Comparison of ENCODE assay signal across 1 cellular context in genomic region chr10:97713351-97713827, GRCh38.
TF ChIP-seq lines count a peak whose summit lies in the region.

Gene MARVELD1, plus strand, starts transcription at chr10:97713730. Its CDS starts 147 bp downstream, at chr10:97713877.

TF ChIP-seq in H1, 55 proteins besides CTCF, POLR2A, EP300 and RAD21:
- TF ChIP-seq ZNF274 (IDR thresholded peaks at IDR 0.05; ENCODE audit: borderline replicate concordance, extremely low read depth, low read length): no peak
- TF ChIP-seq RBBP5 (IDR thresholded peaks at IDR 0.05; ENCODE audit: borderline replicate concordance, low read depth, low read length): peak; percentile 28; the same call in 1 of the 2 replicates
- peak; percentile 19; the same call in 1 of the 2 replicates for TF ChIP-seq MAX (IDR thresholded peaks at IDR 0.05)
- no peak for TF ChIP-seq SP2 (IDR thresholded peaks at IDR 0.05; ENCODE audit: low read length)
- no peak for TF ChIP-seq TAF7 (optimal IDR thresholded peaks at IDR 0.05; ENCODE audit: borderline replicate concordance, low read depth, low read length)
- no peak for TF ChIP-seq TCF12 (IDR thresholded peaks at IDR 0.05; ENCODE audit: low read depth, low read length)
- no peak for TF ChIP-seq SRF (IDR thresholded peaks at IDR 0.05; ENCODE audit: low read depth, low read length)
- no peak for TF ChIP-seq JUND (IDR thresholded peaks at IDR 0.05; ENCODE audit: low read length)
- no peak for TF ChIP-seq CHD2 (IDR thresholded peaks at IDR 0.05; ENCODE audit: low read length)
- TF ChIP-seq TAF1 (IDR thresholded peaks at IDR 0.05; ENCODE audit: low read depth, low read length): peak; percentile 31; the same call in 1 of the 2 replicates
- TF ChIP-seq EGR1 (IDR thresholded peaks at IDR 0.05; ENCODE audit: borderline replicate concordance, low read depth, low read length): peak; percentile 66; the same call in 1 of the 2 replicates
- TF ChIP-seq POLR2AphosphoS5 (IDR thresholded peaks at IDR 0.05; ENCODE audit: low read depth, low read length): peak; percentile 59; the same call in 1 of the 2 replicates
- TF ChIP-seq SP1 (IDR thresholded peaks at IDR 0.05; ENCODE audit: low read depth, low read length): no peak
- peak; percentile 49 for TF ChIP-seq CTBP2 (IDR thresholded peaks at IDR 0.05; ENCODE audit: borderline replicate concordance, insufficient read depth, insufficient read length, low read length)
- no peak for TF ChIP-seq CREB1 (IDR thresholded peaks at IDR 0.05)
- TF ChIP-seq SIRT6 (IDR thresholded peaks at IDR 0.05; ENCODE audit: low read length): no peak
- TF ChIP-seq GTF2F1 (IDR thresholded peaks at IDR 0.05; ENCODE audit: borderline replicate concordance, low read depth, low read length): no peak
- TF ChIP-seq BRCA1 (IDR thresholded peaks at IDR 0.05; ENCODE audit: low read depth, low read length): no peak
- no peak for TF ChIP-seq JUN (IDR thresholded peaks at IDR 0.05; ENCODE audit: low read depth, low read length)
- 0 out of 4 replicates have a peak, but pooled peaks of 1 of the 2 experiments have one; percentile 14 for TF ChIP-seq HDAC2 (IDR thresholded peaks at IDR 0.05; ENCODE audit: borderline replicate concordance in 1 of 2, low read depth in 2 of 2, low read length in 2 of 2)
